ENCODE assay signal across 11 cellular contexts in genomic region chr12:27542628-27543027, GRCh38. TPM values are rescaled to one million over a fixed set of nuclear protein-coding genes. Genes with fewer than 3 reads are reported as not detected.
DNase-seq lines count a peak whose midpoint lies in the region; ATAC-seq, FAIRE-seq and TF ChIP-seq lines count a peak whose summit lies in the region.
"Had no signal": no experiment of that assay in that cellular context is flagged by ENCODE, and none has a peak within 500 bp of the region (broad histone marks: within the 10 kb centered on the region; RNA-seq: fewer than 3 reads in every experiment).

No MANE protein-coding gene starts in this region.

- peak; percentile 83 for FAIRE-seq in astrocyte (lab: Jason Lieb, UNC)
- FAIRE-seq: RCC 7860 had no signal

- H3K27me3 ChIP-seq in GM23248 (replicated peaks; ENCODE audit: insufficient read depth): no peaks in the 10 kb centered on the region
- no peaks in the 10 kb centered on the region for H3K27me3 ChIP-seq in astrocyte (ENCODE audit: insufficient read depth, low read length)
- H3K27me3 ChIP-seq in gastroesophageal sphincter: no peaks in the 10 kb centered on the region
- H3K27me3 ChIP-seq in skeletal muscle tissue (ENCODE audit: control insufficient read depth in 3 of 3, insufficient read depth in 3 of 3, low read length in 3 of 3): no peaks in the 10 kb centered on the region
- H3K27me3 ChIP-seq in BE2C: no peaks in the 10 kb centered on the region

- TF ChIP-seq EP300 in gastroesophageal sphincter (IDR thresholded peaks at IDR 0.05): no peak

- 15 to 20% methylated on average over 5 of the region's 5 CpGs for WGBS in GM23248 (ENCODE audit: low coverage in 1 of 2, low lambda C conversion rate in 2 of 2, missing lambda C conversion rate in 2 of 2), 2 experiments
- 23 to 35% methylated on average over 5 of the region's 5 CpGs for WGBS in gastroesophageal sphincter (ENCODE audit: low coverage in 1 of 2), 2 donors

- H3K9me3 Mint-ChIP-seq in astrocyte (ENCODE audit: unreplicated experiment): peaks cover 2% of the 10 kb centered on the region
- H3K9me3 Mint-ChIP-seq: activated T-helper 2 cell treated with anti-CD3 and anti-CD28 coated beads, Interferon-gamma antibody, Interleukin-2, Interleukin-4, amounts not matched to agents 10 μg/mL and 5 μg/mL and 100 μg/mL, durations not matched to agents 14 hours and 24 hours and 36 hours had no signal

- H3K4me2 ChIP-seq in GM23248 (ENCODE audit: unreplicated experiment) (peak overlapping the region; percentile 79), astrocyte (ENCODE audit: low read length) (peak overlapping the region; percentile 68)

- H3K4me1 ChIP-seq in GM23248 (ENCODE audit: insufficient read depth): peaks cover 54% of the 10 kb centered on the region
- H3K4me1 ChIP-seq in astrocyte (ENCODE audit: insufficient read depth, low read length): peaks cover 23% of the 10 kb centered on the region
- H3K4me1 ChIP-seq in gastroesophageal sphincter: peaks cover 9 to 61% (median 11%) of the 10 kb centered on the region in 3 donors
- H3K4me1 ChIP-seq in skeletal muscle tissue (ENCODE audit: control insufficient read depth in 3 of 3, insufficient read depth in 3 of 3, low read length in 3 of 3): peaks cover 21 to 35% (median 24%) of the 10 kb centered on the region in 3 donors
- H3K4me1 ChIP-seq in BE2C: peaks cover 5% of the 10 kb centered on the region; the same call in 1 of the 2 replicates

- H3K4me3 Mint-ChIP-seq in astrocyte (ENCODE audit: unreplicated experiment): peak overlapping the region; percentile 7

- no peaks in the 10 kb centered on the region for H3K36me3 ChIP-seq in GM23248 (ENCODE audit: low read depth)
- H3K36me3 ChIP-seq in astrocyte (ENCODE audit: insufficient read depth, low read length): no peaks in the 10 kb centered on the region
- no peaks in the 10 kb centered on the region for H3K36me3 ChIP-seq in gastroesophageal sphincter
- H3K36me3 ChIP-seq in skeletal muscle tissue (ENCODE audit: control insufficient read depth in 3 of 3, insufficient read depth in 3 of 3, low read length in 3 of 3): no peaks in the 10 kb centered on the region
- H3K36me3 ChIP-seq in BE2C: no peaks in the 10 kb centered on the region; the same call in 1 of the 2 replicates

- no peak for TF ChIP-seq POLR2A in gastroesophageal sphincter (IDR thresholded peaks at IDR 0.05)

- no peak for TF ChIP-seq CTCF in astrocyte (IDR thresholded peaks at IDR 0.05; ENCODE audit: insufficient read depth, low read depth, low read length)
- TF ChIP-seq CTCF in gastroesophageal sphincter (IDR thresholded peaks at IDR 0.05): no peak
- no peak for TF ChIP-seq CTCF in BE2C (IDR thresholded peaks at IDR 0.05; ENCODE audit: low read depth, low read length)

- DNase-seq in GM23248: peak; percentile 96
- DNase-seq in astrocyte (ENCODE audit: low read depth): peak; percentile 97
- no peak for DNase-seq in GF-D8 (lab: John Stamatoyannopoulos, UW)
- DNase-seq in BE2C: no peak

- in situ Hi-C loops in GM23248 (cut with MboI): no loop called here

- H3K79me2 ChIP-seq in GM23248 (ENCODE audit: insufficient read depth) (peaks cover 99% of the 10 kb centered on the region), astrocyte (ENCODE audit: insufficient read depth, low read length) (peaks cover 97% of the 10 kb centered on the region)

- no peaks in the 10 kb centered on the region for H4K20me1 ChIP-seq in GM23248 (ENCODE audit: insufficient read depth)
- H4K20me1 ChIP-seq in astrocyte (ENCODE audit: insufficient read depth, low read length): peaks cover 42% of the 10 kb centered on the region

- H3K36me3 Mint-ChIP-seq in astrocyte (ENCODE audit: low read depth, unreplicated experiment): peaks cover 9% of the 10 kb centered on the region

- peak; percentile 32 for ATAC-seq in gastroesophageal sphincter
- ATAC-seq in HG03196 (IDR thresholded peaks at IDR 0.05; ENCODE audit: unreplicated experiment): no peak
- no peak for ATAC-seq in HG03025 (IDR thresholded peaks at IDR 0.05; ENCODE audit: low FRiP score, unreplicated experiment)

- H3K27me3 Mint-ChIP-seq in astrocyte (ENCODE audit: low read depth, unreplicated experiment): no peaks in the 10 kb centered on the region
- H3K27me3 Mint-ChIP-seq: progenitor cell of endocrine pancreas had no signal

- H3K9me3 ChIP-seq in GM23248 (ENCODE audit: low read depth) (no peaks in the 10 kb centered on the region), astrocyte (ENCODE audit: insufficient read depth, low read depth, low read length) (no peaks in the 10 kb centered on the region), gastroesophageal sphincter (no peaks in the 10 kb centered on the region), skeletal muscle tissue (ENCODE audit: control insufficient read depth in 3 of 3, low read length in 3 of 3) (no peaks in the 10 kb centered on the region), BE2C (no peaks in the 10 kb centered on the region)

- peak overlapping the region; percentile 61 for H3K9ac ChIP-seq in GM23248
- H3K9ac ChIP-seq in astrocyte (ENCODE audit: low read length): peak overlapping the region; percentile 34
- H3K9ac ChIP-seq in skeletal muscle tissue (ENCODE audit: low read depth in 1 of 3, low read length in 3 of 3): no peak overlapping the region

- H3K9me2 ChIP-seq in GM23248 (ENCODE audit: insufficient read depth): no peaks in the 10 kb centered on the region

- H3K4me3 ChIP-seq in GM23248 (peak overlapping the region; percentile 47), astrocyte (ENCODE audit: insufficient read depth, low read depth, low read length) (peak overlapping the region; percentile 4), gastroesophageal sphincter (no peak overlapping the region), skeletal muscle tissue (ENCODE audit: low read length in 3 of 3) (no peak overlapping the region), BE2C (ENCODE audit: low read depth, low read length) (no peak overlapping the region)

- peaks cover 44% of the 10 kb centered on the region for H3K4me1 Mint-ChIP-seq in astrocyte (ENCODE audit: low read depth, unreplicated experiment)

- H3K27ac ChIP-seq in GM23248 (peak overlapping the region; percentile 90), astrocyte (ENCODE audit: low read depth, low read length) (peak overlapping the region; percentile 57), gastroesophageal sphincter (peak overlapping the region in 1 of 4 donors; percentile 5), skeletal muscle tissue (ENCODE audit: low read depth, low read length) (peak overlapping the region; percentile 5)

- peak overlapping the region; percentile 67 for H3K27ac Mint-ChIP-seq in astrocyte (ENCODE audit: unreplicated experiment)
- H3K27ac Mint-ChIP-seq: activated T-helper 2 cell treated with anti-CD3 and anti-CD28 coated beads, Interferon-gamma antibody, Interleukin-2, Interleukin-4, amounts not matched to agents 10 μg/mL and 5 μg/mL and 100 μg/mL, durations not matched to agents 14 hours and 24 hours and 36 hours; progenitor cell of endocrine pancreas had no signal

- peaks cover 48% of the 10 kb centered on the region for H3F3A ChIP-seq in GM23248 (ENCODE audit: insufficient read depth)

- no peak overlapping the region for H2AFZ ChIP-seq in GM23248
- H2AFZ ChIP-seq in astrocyte (ENCODE audit: low read depth, low read length): no peak overlapping the region

RNA-seq across cellular contexts. Expression of gene PPFIBP1, which starts 18.6 kb away (rescaled TPM):
- 99.7 and 101 TPM in 2 replicates for total RNA-seq in GM23248 (2014; rRNA removed; shearing (Covaris generic))
- polyA plus RNA-seq in GM23248 (2016; fragmentation: Nextera tagmentation; extraction: Ambion mirVana): 80.2 and 86.0 TPM in 2 replicates
- total RNA-seq in astrocyte (140 and 147 TPM in 2 replicates), gastroesophageal sphincter (10 to 100 TPM; 70.7 to 78.7 (median 72.5) TPM), skeletal muscle tissue (49.1 TPM)
- 18.4 TPM for polyA plus RNA-seq in BE2C (2012; ENCODE audit: insufficient read depth, insufficient read length, low read depth)

Comparison
In these comparisons a context has a peak if more than half of its experiments do, and no peak if none do; other contexts are left out.
1. DNase-seq: peak in GM23248 (single experiment) and astrocyte (single experiment); none in GF-D8 (single experiment) and BE2C (single experiment).
2. H3K4me3 ChIP-seq: peak in GM23248 (single experiment) and astrocyte (single experiment); none in gastroesophageal sphincter (0 of 2), skeletal muscle tissue (0 of 3) and BE2C (single experiment).
3. H3K9ac ChIP-seq: peak in GM23248 (single experiment) and astrocyte (single experiment); none in skeletal muscle tissue (0 of 3).